ENCODE assay signal across 13 cellular contexts in the genomic region with DNA sequence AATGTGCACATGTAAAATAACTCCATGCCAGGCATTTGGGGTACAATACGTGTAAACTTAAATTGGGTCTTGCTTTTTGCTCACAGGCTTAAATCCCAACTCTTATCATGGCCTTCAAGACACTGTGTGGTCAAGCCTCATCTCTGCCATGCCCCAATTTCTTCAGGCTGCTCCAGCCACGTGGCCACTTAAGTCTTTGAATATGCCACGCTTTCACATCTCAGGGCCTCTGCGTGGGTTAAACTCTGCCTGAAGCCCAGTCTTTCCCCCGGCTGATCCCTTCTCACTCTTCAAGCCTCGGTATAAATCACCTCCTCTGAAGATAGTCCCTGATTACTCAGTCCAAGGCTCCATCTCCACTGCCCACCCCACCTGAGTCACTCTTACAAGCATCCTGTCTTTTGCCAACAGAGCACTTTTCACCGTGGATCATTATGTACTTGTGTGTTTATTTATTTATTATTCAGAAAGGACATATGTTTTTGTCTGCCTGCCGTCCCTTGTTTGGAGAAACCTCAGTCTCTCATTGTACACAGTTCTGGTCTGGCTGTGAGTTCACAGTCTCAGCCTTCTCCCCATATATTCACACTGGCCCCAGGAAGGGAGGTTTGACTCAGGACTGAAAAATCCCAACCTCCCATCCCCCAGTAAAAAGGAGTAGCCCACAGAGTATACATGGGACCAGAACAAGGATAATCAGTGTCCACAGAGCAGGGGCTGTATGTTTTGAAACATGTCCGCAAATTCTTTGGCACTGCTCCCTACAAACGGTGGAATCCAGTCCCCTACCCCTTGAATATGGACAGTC.
A peak's percentile ranks its signal among the peaks of the same experiment; 100 is the strongest.
DNase-seq lines count a peak whose midpoint lies in the region; ATAC-seq and TF ChIP-seq lines count a peak whose summit lies in the region.
"Had no signal": no experiment of that assay in that cellular context is flagged by ENCODE, and none has a peak within 500 bp of the region (broad histone marks: within the 10 kb centered on the region; RNA-seq: fewer than 3 reads in every experiment).

No MANE protein-coding gene starts in this region.

- H3K4me3 ChIP-seq in smooth muscle cell, result no peak overlapping the region
- H3K4me3 ChIP-seq: esophagus squamous epithelium, right atrium auricular region had no signal

- no peaks in the 10 kb centered on the region for H3K27me3 ChIP-seq in smooth muscle cell (ENCODE audit: low read depth)
- H3K27me3 ChIP-seq: right atrium auricular region had no signal

- H3K9ac ChIP-seq in smooth muscle cell (ENCODE audit: low read depth), result no peak overlapping the region

- no peaks in the 10 kb centered on the region for H3K36me3 ChIP-seq in smooth muscle cell (ENCODE audit: low read depth)
- H3K36me3 ChIP-seq: esophagus squamous epithelium, right atrium auricular region had no signal

- 20% methylated on average over 10 of the region's 10 CpGs for WGBS in smooth muscle cell (ENCODE audit: low lambda C conversion rate)

- no peak overlapping the region for H2AFZ ChIP-seq in smooth muscle cell (ENCODE audit: low read depth)

- no peaks in the 10 kb centered on the region for H3F3A ChIP-seq in smooth muscle cell (ENCODE audit: low read depth)

- H3K4me2 ChIP-seq in smooth muscle cell, result peak overlapping the region; percentile 46

- no peaks in the 10 kb centered on the region for H4K20me1 ChIP-seq in smooth muscle cell (ENCODE audit: low read depth)

- no peaks in the 10 kb centered on the region for H3K9me3 ChIP-seq in smooth muscle cell (replicated peaks; ENCODE audit: low read depth)
- H3K9me3 ChIP-seq: esophagus squamous epithelium, right atrium auricular region had no signal

- TF ChIP-seq CTCF in smooth muscle cell (IDR thresholded peaks at IDR 0.05; ENCODE audit: borderline replicate concordance, insufficient read depth, poor library complexity, severe bottlenecking), result no peak

- no peak for ATAC-seq in GM18502 (IDR thresholded peaks at IDR 0.05; ENCODE audit: poor library complexity, unreplicated experiment)

- DNase-seq in HS-27A (ENCODE audit: low read depth) (peak; percentile 87), amniotic stem cell (lab: John Stamatoyannopoulos, UW) (peak; percentile 80), hepatic stellate cell (ENCODE audit: low spot score) (peak; percentile 86), smooth muscle cell (lab: John Stamatoyannopoulos, UW; ENCODE audit: unreplicated experiment) (no peak), iPS-NIHi7 (ENCODE audit: extremely low spot score) (no peak), OCI-M2 (lab: John Stamatoyannopoulos, UW; ENCODE audit: unreplicated experiment) (no peak), D341Med (ENCODE audit: low spot score) (no peak)
- DNase-seq: esophagus squamous epithelium, GF-D8, H7, NCI-H524 treated with DMSO at 0.1 percent for 48 hours had no signal

- peaks cover 21% of the 10 kb centered on the region for H3K4me1 ChIP-seq in smooth muscle cell (ENCODE audit: low read depth)
- H3K4me1 ChIP-seq: right atrium auricular region had no signal

- H3K27ac ChIP-seq in smooth muscle cell (ENCODE audit: low read depth), result peak overlapping the region; percentile 86
- H3K27ac ChIP-seq: esophagus squamous epithelium, right atrium auricular region had no signal

- no peaks in the 10 kb centered on the region for H3K79me2 ChIP-seq in smooth muscle cell (ENCODE audit: low read depth)

Comparison
In these comparisons a context has a peak if more than half of its experiments do, and no peak if none do; other contexts are left out.
1. DNase-seq: peak in HS-27A (single experiment), amniotic stem cell (single experiment) and hepatic stellate cell (single experiment); none in smooth muscle cell (single experiment), iPS-NIHi7 (single experiment), OCI-M2 (single experiment) and D341Med (single experiment).